Comparison of ENCODE assay signal across 13 cellular contexts in genomic region chr4:110119347-110119746, GRCh38.
DNase-seq lines count a peak whose midpoint lies in the region; ATAC-seq and TF ChIP-seq lines count a peak whose summit lies in the region.
"Had no signal": no experiment of that assay in that cellular context is flagged by ENCODE, and none has a peak within 500 bp of the region (broad histone marks: within the 10 kb centered on the region; RNA-seq: fewer than 3 reads in every experiment).

No MANE protein-coding gene starts in this region.

- H3K4me1 ChIP-seq in BLaER1 (peaks cover 26% of the 10 kb centered on the region), PC-9 (replicated peaks; ENCODE audit: insufficient read depth) (peaks cover 25% of the 10 kb centered on the region), Karpas-422 (ENCODE audit: low read length) (no peaks in the 10 kb centered on the region)
- H3K4me1 ChIP-seq: psoas muscle had no signal

- no peaks in the 10 kb centered on the region for H3K9me2 ChIP-seq in PC-9 (ENCODE audit: insufficient read depth)
- H3K9me2 ChIP-seq in Karpas-422 (replicated peaks; ENCODE audit: insufficient read depth, low read length): no peaks in the 10 kb centered on the region

- no peaks in the 10 kb centered on the region for H3K9me3 ChIP-seq in BLaER1
- no peaks in the 10 kb centered on the region for H3K9me3 ChIP-seq in PC-9 (ENCODE audit: insufficient read depth, low read depth)
- H3K9me3 ChIP-seq in Karpas-422 (ENCODE audit: low read length): no peaks in the 10 kb centered on the region
- H3K9me3 ChIP-seq: psoas muscle had no signal

- H3K9ac ChIP-seq in BLaER1 (no peak overlapping the region), Karpas-422 (ENCODE audit: low read length) (no peak overlapping the region)

- ATAC-seq in GM19468 (IDR thresholded peaks at IDR 0.05; ENCODE audit: extremely low read depth, unreplicated experiment): peak; percentile 21
- ATAC-seq in HG03280 (IDR thresholded peaks at IDR 0.05; ENCODE audit: unreplicated experiment): no peak
- ATAC-seq: psoas muscle had no signal

- H3K27ac Mint-ChIP-seq in immature natural killer cell: peak overlapping the region in 5 of 6 donors; percentile 10 to 80 (median 69)
- H3K27ac Mint-ChIP-seq in activated CD4-positive, alpha-beta memory T cell treated with anti-CD3 and anti-CD28 coated beads for 36 hours: no peak overlapping the region
- H3K27ac Mint-ChIP-seq: activated naive CD8-positive, alpha-beta T cell treated with anti-CD3 and anti-CD28 coated beads for 36 hours had no signal

- peaks cover 21 to 39% of the 10 kb centered on the region in 2 donors for H3K4me1 Mint-ChIP-seq in immature natural killer cell
- peaks cover 10% of the 10 kb centered on the region for H3K4me1 Mint-ChIP-seq in activated CD4-positive, alpha-beta memory T cell treated with anti-CD3 and anti-CD28 coated beads for 36 hours (ENCODE audit: low read depth)

- CTCF ChIA-PET in PC-9 (lab: Charles Lee): interaction anchor here (0.7 to 1.4 kb wide), 3 partner anchors 12 to 390 kb away, joined by 3 to 4 read pairs (median 3); no protein-coding TSS in a partner anchor
- CTCF ChIA-PET in activated CD4-positive, alpha-beta memory T cell treated with anti-CD3 and anti-CD28 coated beads for 36 hours (lab: Charles Lee): no interaction called here

- H3K79me2 ChIP-seq in PC-9 (ENCODE audit: low read depth): peaks cover 8% of the 10 kb centered on the region
- peaks cover 76% of the 10 kb centered on the region for H3K79me2 ChIP-seq in Karpas-422 (ENCODE audit: low read length)

- no peak overlapping the region for H3K27ac ChIP-seq in BLaER1
- peak overlapping the region; percentile 96 for H3K27ac ChIP-seq in PC-9
- H3K27ac ChIP-seq in Karpas-422 (ENCODE audit: low read length): no peak overlapping the region
- H3K27ac ChIP-seq: psoas muscle had no signal

- intact Hi-C loops in PC-9 (cut with micrococcal nuclease; ENCODE audit: unreplicated experiment): loop anchor here (2.0 to 5.0 kb wide), 2 partner anchors 45 to 78 kb away; partner anchors contain the start of gene ELOVL6
- intact Hi-C loops in activated CD4-positive, alpha-beta memory T cell treated with anti-CD3 and anti-CD28 coated beads for 36 hours (cut with micrococcal nuclease): no loop called here

- H2AFZ ChIP-seq in PC-9 (no peak overlapping the region), Karpas-422 (ENCODE audit: low read length) (no peak overlapping the region)

- H3K36me3 ChIP-seq in BLaER1 (peaks cover 31% of the 10 kb centered on the region; the same call in 1 of the 2 replicates), PC-9 (ENCODE audit: low read depth) (no peaks in the 10 kb centered on the region), Karpas-422 (ENCODE audit: insufficient read depth, low read length) (peaks cover 24% of the 10 kb centered on the region)

- H3K9me3 Mint-ChIP-seq in immature natural killer cell: no peaks in the 10 kb centered on the region
- H3K9me3 Mint-ChIP-seq in activated CD4-positive, alpha-beta memory T cell treated with anti-CD3 and anti-CD28 coated beads for 36 hours: no peaks in the 10 kb centered on the region
- H3K9me3 Mint-ChIP-seq: activated naive CD8-positive, alpha-beta T cell treated with anti-CD3 and anti-CD28 coated beads for 36 hours had no signal

- H4K20me1 ChIP-seq in BLaER1 (no peaks in the 10 kb centered on the region), PC-9 (ENCODE audit: insufficient read depth) (no peaks in the 10 kb centered on the region), Karpas-422 (ENCODE audit: insufficient read depth, low read depth, low read length) (no peaks in the 10 kb centered on the region)

- H3K4me3 Mint-ChIP-seq in immature natural killer cell: peak overlapping the region; percentile 24 to 72 (median 50)
- H3K4me3 Mint-ChIP-seq in activated CD4-positive, alpha-beta memory T cell treated with anti-CD3 and anti-CD28 coated beads for 36 hours: no peak overlapping the region
- H3K4me3 Mint-ChIP-seq: activated naive CD8-positive, alpha-beta T cell treated with anti-CD3 and anti-CD28 coated beads for 36 hours had no signal

- H3K4me2 ChIP-seq in BLaER1 (0 out of 2 replicates have a peak overlapping the region, but pooled peaks have one; percentile 31), PC-9 (peak overlapping the region; percentile 86), Karpas-422 (ENCODE audit: low read depth, low read length, poor library complexity, severe bottlenecking) (no peak overlapping the region)

- H3K36me3 Mint-ChIP-seq in immature natural killer cell: peaks cover 8 to 11% (median 8%) of the 10 kb centered on the region in 3 donors
- H3K36me3 Mint-ChIP-seq in activated CD4-positive, alpha-beta memory T cell treated with anti-CD3 and anti-CD28 coated beads for 36 hours: no peaks in the 10 kb centered on the region

- BruUV-seq in PC-9 (replicated peaks; lab: Mats Ljungman, UMichigan): no TSS peak

- peak; percentile 57 to 90 for DNase-seq in PC-9
- peak; percentile 1 to 5 (median 1) for DNase-seq in immature natural killer cell
- DNase-seq in activated CD4-positive, alpha-beta memory T cell treated with anti-CD3 and anti-CD28 coated beads for 36 hours: no peak
- DNase-seq in NCI-H1092 treated with DMSO at 0.1 percent for 48 hours (lab: John Stamatoyannopoulos, UW): no peak
- DNase-seq in Karpas-422: no peak
- DNase-seq: activated CD4-positive, CD25-positive, alpha-beta regulatory T cell treated with anti-CD3 and anti-CD28 coated beads, Interleukin-2, amount 50 U/mL, for 72 hours; activated naive CD8-positive, alpha-beta T cell treated with anti-CD3 and anti-CD28 coated beads for 36 hours; AML-193; NCI-H146; psoas muscle had no signal

- no peaks in the 10 kb centered on the region for H3K27me3 ChIP-seq in BLaER1
- H3K27me3 ChIP-seq in PC-9 (ENCODE audit: insufficient read depth, low read depth): no peaks in the 10 kb centered on the region
- H3K27me3 ChIP-seq in Karpas-422 (ENCODE audit: low read length): no peaks in the 10 kb centered on the region

- H3F3A ChIP-seq in PC-9 (ENCODE audit: insufficient read depth, low read depth): peaks cover 23% of the 10 kb centered on the region

- H3K4me3 ChIP-seq in BLaER1 (no peak overlapping the region), PC-9 (peak overlapping the region; percentile 57), Karpas-422 (ENCODE audit: low read length) (no peak overlapping the region)
- H3K4me3 ChIP-seq: psoas muscle had no signal

- TF ChIP-seq CTCF in PC-9 (conservative IDR thresholded peaks at IDR 0.05): no peak

- peaks cover 0 to 2% (median 0%) of the 10 kb centered on the region in 3 donors for H3K27me3 Mint-ChIP-seq in immature natural killer cell (ENCODE audit: low read depth in 3 of 3)
- no peaks in the 10 kb centered on the region for H3K27me3 Mint-ChIP-seq in activated CD4-positive, alpha-beta memory T cell treated with anti-CD3 and anti-CD28 coated beads for 36 hours
- H3K27me3 Mint-ChIP-seq: activated naive CD8-positive, alpha-beta T cell treated with anti-CD3 and anti-CD28 coated beads for 36 hours had no signal

- POLR2A ChIA-PET in PC-9 (lab: Charles Lee; ENCODE audit: unreplicated experiment): no interaction called here
- POLR2A ChIA-PET in activated CD4-positive, alpha-beta memory T cell treated with anti-CD3 and anti-CD28 coated beads for 36 hours (lab: Charles Lee): no interaction called here

Comparison
In these comparisons a context has a peak if more than half of its experiments do, and no peak if none do; other contexts are left out.
1. DNase-seq: peak in PC-9 (2 of 2) and immature natural killer cell (3 of 3); none in activated CD4-positive, alpha-beta memory T cell treated with anti-CD3 and anti-CD28 coated beads for 36 hours (single experiment), NCI-H1092 treated with DMSO at 0.1 percent for 48 hours (single experiment) and Karpas-422 (single experiment).